ENCODE assay signal across 4 cellular contexts in genomic region chr22:50147258-50148165, GRCh38. TPM values are rescaled to one million over a fixed set of nuclear protein-coding genes. Genes with fewer than 3 reads are reported as not detected.
"Had no signal": no experiment of that assay in that cellular context is flagged by ENCODE, and none has a peak within 500 bp of the region (broad histone marks: within the 10 kb centered on the region; RNA-seq: fewer than 3 reads in every experiment).

No MANE protein-coding gene starts in this region.

RNA-seq across cellular contexts. Expression of gene MOV10L1, which starts 57.7 kb away (rescaled TPM):
- total RNA-seq: activated B cell treated with CpG ODN at 0.5 μM for 24 hours; activated T-cell treated with anti-CD3 and anti-CD28 coated beads, Interleukin-2, amount 50 U/mL, for 4 hours; activated T-helper 17 cell treated with anti-CD3 and anti-CD28 coated beads, Interleukin-2, amount 50 U/mL, for 72 hours; T-helper 2 cell treated with Interferon-gamma antibody and Interleukin-4, amounts not matched to agents 100 ng/mL and 5 ng/mL, for 36 hours had no signal
